ENCODE assay signal across 8 cellular contexts in the genomic region with DNA sequence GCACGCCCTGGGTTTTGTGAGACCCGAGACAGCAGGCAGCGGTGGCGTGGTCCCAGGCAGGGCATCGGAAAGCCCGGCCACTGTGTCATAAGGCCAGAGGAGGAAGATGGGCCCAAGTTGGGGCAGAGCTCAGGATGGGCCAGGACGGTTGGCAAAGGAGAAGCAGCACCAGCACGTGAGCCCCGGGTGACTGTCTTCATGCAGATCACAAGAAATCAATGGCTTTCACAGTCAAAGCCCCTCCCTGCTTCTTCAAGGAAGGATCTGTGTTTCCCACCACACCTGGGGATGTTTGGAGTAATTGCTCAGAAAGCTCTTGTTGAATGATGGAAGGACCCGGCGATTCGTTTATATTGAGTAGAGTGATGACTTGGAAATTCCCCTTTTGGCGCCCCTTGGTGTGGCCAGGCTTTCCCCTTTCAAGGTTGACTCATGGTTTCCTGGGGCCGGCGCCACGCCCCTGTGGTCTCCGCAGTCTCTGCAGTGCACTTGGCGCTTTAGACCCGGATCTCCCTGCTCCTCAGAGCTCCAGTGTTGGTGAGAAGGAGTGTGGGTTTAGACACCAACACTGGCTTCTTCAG.
DNase-seq lines count a peak whose midpoint lies in the region; ATAC-seq lines count a peak whose summit lies in the region.

No MANE protein-coding gene starts in this region.

- ATAC-seq in HG03135 (IDR thresholded peaks at IDR 0.05; ENCODE audit: unreplicated experiment): peak; percentile 89

- DNase-seq in GM19238 (ENCODE audit: insufficient read length, low spot score): peak; percentile 50
- DNase-seq in activated CD4-positive, CD25-positive, alpha-beta regulatory T cell treated with anti-CD3 and anti-CD28 coated beads, Interleukin-2, amount 50 U/mL, for 16 hours (ENCODE audit: low read depth, low spot score): peak; percentile 26
- peak; percentile 11 to 51 for DNase-seq in stimulated activated CD8-positive, alpha-beta memory T cell treated with anti-CD3 and anti-CD28 coated beads, Interleukin-4, amount 100 ng/mL, for 1 hour (ENCODE audit: low read depth in 2 of 2, low spot score in 1 of 2)
- DNase-seq in amygdala (lab: John Stamatoyannopoulos, UW): no peak
- no peak for DNase-seq in germinal center (ENCODE audit: low spot score)
- no peak for DNase-seq in foreskin melanocyte

- H3K4me1 Mint-ChIP-seq in dendritic cell treated with granulocyte-macrophage colony-stimulating factor and Interleukin-4, amounts not matched to agents 40 ng/mL and 50 ng/mL, for 4 days (ENCODE audit: low read depth): peaks cover 32% of the 10 kb centered on the region

- no peaks in the 10 kb centered on the region for H3K9me3 Mint-ChIP-seq in dendritic cell treated with granulocyte-macrophage colony-stimulating factor and Interleukin-4, amounts not matched to agents 40 ng/mL and 50 ng/mL, for 4 days

- no peaks in the 10 kb centered on the region for H3K27me3 Mint-ChIP-seq in dendritic cell treated with granulocyte-macrophage colony-stimulating factor and Interleukin-4, amounts not matched to agents 40 ng/mL and 50 ng/mL, for 4 days

- H3K36me3 Mint-ChIP-seq in dendritic cell treated with granulocyte-macrophage colony-stimulating factor and Interleukin-4, amounts not matched to agents 40 ng/mL and 50 ng/mL, for 4 days (ENCODE audit: low read depth): no peaks in the 10 kb centered on the region

- intact Hi-C loops in dendritic cell treated with granulocyte-macrophage colony-stimulating factor and Interleukin-4, amounts not matched to agents 40 ng/mL and 50 ng/mL, for 4 days (cut with micrococcal nuclease): no loop called here

- peak overlapping the region; percentile 67 for H3K27ac Mint-ChIP-seq in dendritic cell treated with granulocyte-macrophage colony-stimulating factor and Interleukin-4, amounts not matched to agents 40 ng/mL and 50 ng/mL, for 4 days

- peak overlapping the region; percentile 43 for H3K4me3 Mint-ChIP-seq in dendritic cell treated with granulocyte-macrophage colony-stimulating factor and Interleukin-4, amounts not matched to agents 40 ng/mL and 50 ng/mL, for 4 days

Comparison
In these comparisons a context has a peak if more than half of its experiments do, and no peak if none do; other contexts are left out.
1. DNase-seq: peak in GM19238 (single experiment), activated CD4-positive, CD25-positive, alpha-beta regulatory T cell treated with anti-CD3 and anti-CD28 coated beads, Interleukin-2, amount 50 U/mL, for 16 hours (single experiment) and stimulated activated CD8-positive, alpha-beta memory T cell treated with anti-CD3 and anti-CD28 coated beads, Interleukin-4, amount 100 ng/mL, for 1 hour (2 of 2); none in amygdala (0 of 56), germinal center (single experiment) and foreskin melanocyte (single experiment).